22 cellular contexts compared by ENCODE assay signal in the genomic region with DNA sequence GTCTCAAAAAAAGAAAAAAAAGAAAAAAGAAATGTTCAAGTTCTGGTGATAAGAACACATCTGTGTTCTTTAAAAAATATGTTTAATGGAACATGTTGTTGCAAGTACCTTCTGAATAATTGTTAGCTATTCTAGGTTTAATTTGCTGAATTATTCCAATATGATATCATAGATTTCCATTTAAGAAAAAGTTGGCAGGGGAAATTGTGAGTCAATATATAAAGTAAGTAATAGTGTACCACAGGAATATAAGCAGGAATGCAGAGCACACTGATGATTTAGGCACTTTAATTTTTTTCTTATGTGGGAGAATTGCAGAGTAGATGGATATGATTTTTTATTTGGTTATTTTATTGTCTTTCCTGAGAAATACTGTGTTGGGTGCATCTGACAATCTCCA.
A peak's percentile ranks its signal among the peaks of the same experiment; 100 is the strongest.
DNase-seq lines count a peak whose midpoint lies in the region; ATAC-seq and TF ChIP-seq lines count a peak whose summit lies in the region.
"Had no signal": no experiment of that assay in that cellular context is flagged by ENCODE, and none has a peak within 500 bp of the region (broad histone marks: within the 10 kb centered on the region; RNA-seq: fewer than 3 reads in every experiment).

No MANE protein-coding gene starts in this region.

- H3K27me3 ChIP-seq in BJ (ENCODE audit: control insufficient read depth, insufficient read depth, low read length) (no peaks in the 10 kb centered on the region), PC-3 (ENCODE audit: low read length) (no peaks in the 10 kb centered on the region), ovary (no peaks in the 10 kb centered on the region)
- H3K27me3 ChIP-seq: SJCRH30 had no signal

- no peaks in the 10 kb centered on the region for H3K9me3 ChIP-seq in PC-3 (ENCODE audit: low read length)
- no peaks in the 10 kb centered on the region for H3K9me3 ChIP-seq in ovary
- H3K9me3 ChIP-seq: BLaER1 treated with 17β-estradiol and CSF1 and Interleukin-3, amounts not matched to agents 10 nM and 100 nM; HAP-1; SJCRH30 had no signal

- no peak for TF ChIP-seq EP300 in ovary (IDR thresholded peaks at IDR 0.05)

- no peaks in the 10 kb centered on the region for H3K79me2 ChIP-seq in PC-3 (ENCODE audit: low read length)

- ATAC-seq in PC-3 (no peak), HG02623 (IDR thresholded peaks at IDR 0.05; ENCODE audit: unreplicated experiment) (no peak)

- intact Hi-C loops in PC-3 (cut with micrococcal nuclease): no loop called here
- intact Hi-C loops in ovary (cut with DNase I): no loop called here

- H3K4me1 ChIP-seq in PC-3 (ENCODE audit: insufficient read depth, low read length): no peaks in the 10 kb centered on the region
- H3K4me1 ChIP-seq in ovary (ENCODE audit: insufficient read depth): no peaks in the 10 kb centered on the region
- H3K4me1 ChIP-seq: BLaER1 treated with 17β-estradiol and CSF1 and Interleukin-3, amounts not matched to agents 10 nM and 100 nM; SJCRH30 had no signal

- POLR2A ChIA-PET in BJ (lab: Charles Lee): no interaction called here
- POLR2A ChIA-PET in PC-3 (lab: Charles Lee; ENCODE audit: unreplicated experiment): no interaction called here

- H3K27ac ChIP-seq in PC-3 (ENCODE audit: low read length) (no peak overlapping the region), ovary (no peak overlapping the region)
- H3K27ac ChIP-seq: BLaER1 treated with 17β-estradiol and CSF1 and Interleukin-3, amounts not matched to agents 10 nM and 100 nM; PC-9; SJCRH30 had no signal

- CTCF ChIA-PET in BJ (lab: Yijun Ruan, JAX): no interaction called here
- CTCF ChIA-PET in PC-3 (lab: Charles Lee): no interaction called here

- H3K9me2 ChIP-seq in PC-3 (replicated peaks; ENCODE audit: low read length): no peaks in the 10 kb centered on the region

- no peak for TF ChIP-seq CTCF in BJ (IDR thresholded peaks at IDR 0.05; ENCODE audit: insufficient read depth, low read depth, low read length)
- TF ChIP-seq CTCF in PC-3 (conservative IDR thresholded peaks at IDR 0.05; ENCODE audit: low read depth, low read length): no peak
- TF ChIP-seq CTCF in ovary (IDR thresholded peaks at IDR 0.05): no peak

- no peaks in the 10 kb centered on the region for H3F3A ChIP-seq in PC-3 (ENCODE audit: low read length, unreplicated experiment)

- no peak overlapping the region for H2AFZ ChIP-seq in PC-3 (ENCODE audit: low read length)
- H2AFZ ChIP-seq: PC-9 had no signal

- no peaks in the 10 kb centered on the region for H4K20me1 ChIP-seq in PC-3 (ENCODE audit: low read length)

- H3K4me2 ChIP-seq in PC-3 (ENCODE audit: low read length): no peak overlapping the region
- H3K4me2 ChIP-seq: BLaER1 treated with 17β-estradiol and CSF1 and Interleukin-3, amounts not matched to agents 10 nM and 100 nM; PC-9 had no signal

- DNase-seq in BJ (ENCODE audit: low read depth): peak; percentile 22
- DNase-seq in PC-3: peak; percentile 2
- DNase-seq in dedifferentiated amniotic fluid mesenchymal stem cell (ENCODE audit: extremely low spot score): peak; percentile 69
- peak; percentile 24 for DNase-seq in iris pigment epithelial cell (ENCODE audit: low read depth)
- no peak for DNase-seq in GDM1 (lab: John Stamatoyannopoulos, UW)
- no peak for DNase-seq in T-helper 2 cell
- DNase-seq in ovary: no peak
- DNase-seq: CD8-positive, alpha-beta memory T cell; DMS79 treated with DMSO at 0.1 percent for 48 hours; GF-D8; KBM-7; NCI-H1436; NCI-H2029; NCI-H2171 treated with DMSO at 0.1 percent for 48 hours; NCI-H446 treated with DMSO at 0.1 percent for 48 hours; NCI-H748 treated with DMSO at 0.1 percent for 48 hours; PC-9; SJCRH30; SW 1271 had no signal

- no peak overlapping the region for H3K9ac ChIP-seq in PC-3 (ENCODE audit: low read length)
- H3K9ac ChIP-seq: BLaER1 treated with 17β-estradiol and CSF1 and Interleukin-3, amounts not matched to agents 10 nM and 100 nM had no signal

- no TSS peak for BruUV-seq in PC-3 (replicated peaks; lab: Mats Ljungman, UMichigan)

- H3K36me3 ChIP-seq in BJ (ENCODE audit: control insufficient read depth, insufficient read depth, low read length) (no peaks in the 10 kb centered on the region), PC-3 (ENCODE audit: low read depth, low read length) (no peaks in the 10 kb centered on the region), ovary (no peaks in the 10 kb centered on the region)
- H3K36me3 ChIP-seq: HAP-1, SJCRH30 had no signal

- no peak overlapping the region for H3K4me3 ChIP-seq in BJ (ENCODE audit: low read depth, low read length)
- H3K4me3 ChIP-seq in PC-3 (ENCODE audit: low read length): no peak overlapping the region
- H3K4me3 ChIP-seq in ovary: no peak overlapping the region
- H3K4me3 ChIP-seq: BLaER1 treated with 17β-estradiol and CSF1 and Interleukin-3, amounts not matched to agents 10 nM and 100 nM; HAP-1; PC-9; SJCRH30 had no signal

- TF ChIP-seq POLR2A in ovary (IDR thresholded peaks at IDR 0.05): no peak

Comparison
In these comparisons a context has a peak if more than half of its experiments do, and no peak if none do; other contexts are left out.
1. DNase-seq: peak in BJ (single experiment), PC-3 (single experiment), dedifferentiated amniotic fluid mesenchymal stem cell (single experiment) and iris pigment epithelial cell (single experiment); none in GDM1 (single experiment), T-helper 2 cell (0 of 5) and ovary (0 of 5).